Comparison of ENCODE assay signal across 32 cellular contexts in the genomic region with DNA sequence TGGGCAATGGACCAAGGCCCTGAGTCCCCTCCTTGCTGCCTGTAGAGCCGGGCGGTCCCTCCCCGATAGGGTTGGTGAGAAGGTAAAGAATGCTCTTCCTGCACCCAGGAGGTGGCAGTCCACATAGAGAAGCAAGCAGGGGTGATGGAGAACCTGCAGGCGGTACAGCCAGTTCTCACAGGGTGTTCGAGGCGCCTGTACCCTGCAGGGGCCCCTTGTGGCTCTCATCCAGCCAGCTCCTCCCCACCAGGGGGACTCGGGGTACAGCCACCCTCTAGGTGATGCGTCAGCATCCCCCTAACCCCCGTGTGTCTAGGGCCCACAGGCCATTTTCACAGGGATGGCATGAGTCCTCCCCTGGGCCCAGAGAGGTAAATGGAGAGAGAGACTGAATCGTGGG. TPM values are rescaled to one million over a fixed set of nuclear protein-coding genes. Genes with fewer than 3 reads are reported as not detected.
"Had no signal": no experiment of that assay in that cellular context is flagged by ENCODE, and none has a peak within 500 bp of the region (broad histone marks: within the 10 kb centered on the region; RNA-seq: fewer than 3 reads in every experiment).

No MANE protein-coding gene starts in this region.

- ATAC-seq: activated CD4-positive, alpha-beta T cell treated with anti-CD3 and anti-CD28 coated beads for 36 hours; activated CD8-positive, alpha-beta memory T cell treated with anti-CD3 and anti-CD28 coated beads, Interleukin-2, amount 10 ng/mL, durations not matched to agents 7 days and 5 days; activated CD8-positive, alpha-beta T cell treated with anti-CD3 and anti-CD28 coated beads, Interleukin-2, amount 10 ng/mL, durations not matched to agents 7 days and 5 days; activated naive CD8-positive, alpha-beta T cell treated with anti-CD3 and anti-CD28 coated beads, Interleukin-2, amount 50 U/mL, for 24 hours; activated T-helper 17 cell treated with anti-CD3 and anti-CD28 coated beads, Interleukin-2, amount 50 U/mL, for 72 hours; body of pancreas; gastroesophageal sphincter; heart right ventricle; T-helper 17 cell had no signal

- H3K27ac Mint-ChIP-seq: activated CD4-positive, alpha-beta memory T cell treated with anti-CD3 and anti-CD28 coated beads for 36 hours; activated CD4-positive, alpha-beta T cell treated with anti-CD3 and anti-CD28 coated beads for 36 hours; activated CD4-positive, alpha-beta T cell treated with anti-CD3 and anti-CD28 coated beads, Interleukin-2, amount 10 ng/mL, durations not matched to agents 24 days and 14 days; activated CD8-positive, alpha-beta memory T cell treated with anti-CD3 and anti-CD28 coated beads, Interleukin-2, amount 10 ng/mL, durations not matched to agents 7 days and 5 days; activated CD8-positive, alpha-beta T cell treated with anti-CD3 and anti-CD28 coated beads, Interleukin-2, amount 10 ng/mL, durations not matched to agents 7 days and 5 days; activated naive CD4-positive, alpha-beta T cell treated with anti-CD3 and anti-CD28 coated beads for 36 hours; activated naive CD4-positive, alpha-beta T cell treated with anti-CD3 and anti-CD28 coated beads, Interleukin-2, amount 50 U/mL, for 24 hours; activated naive CD8-positive, alpha-beta T cell treated with anti-CD3 and anti-CD28 coated beads for 36 hours; activated naive CD8-positive, alpha-beta T cell treated with anti-CD3 and anti-CD28 coated beads, Interleukin-2, amount 50 U/mL, for 24 hours; activated T-helper 17 cell treated with anti-CD3 and anti-CD28 coated beads, Interleukin-2, amount 50 U/mL, for 72 hours; T-helper 17 cell; T-helper 2 cell treated with Interferon-gamma antibody and Interleukin-4, amounts not matched to agents 5 μg/mL and 100 μg/mL, for 36 hours had no signal

- H3K4me1 Mint-ChIP-seq: activated T-helper 17 cell treated with anti-CD3 and anti-CD28 coated beads, Interleukin-2, amount 50 U/mL, for 72 hours had no signal

- DNase-seq: activated CD4-positive, alpha-beta memory T cell treated with anti-CD3 and anti-CD28 coated beads for 36 hours; activated CD4-positive, alpha-beta T cell treated with anti-CD3 and anti-CD28 coated beads for 36 hours; activated CD4-positive, alpha-beta T cell treated with anti-CD3 and anti-CD28 coated beads, Interleukin-2, amount 10 ng/mL, durations not matched to agents 24 days and 14 days; activated CD4-positive, CD25-positive, alpha-beta regulatory T cell; activated CD4-positive, CD25-positive, alpha-beta regulatory T cell treated with anti-CD3 and anti-CD28 coated beads, Interleukin-2, amount 50 U/mL, for 72 hours; activated CD8-positive, alpha-beta memory T cell treated with anti-CD3 and anti-CD28 coated beads, Interleukin-2, amount 10 ng/mL, durations not matched to agents 7 days and 5 days; activated CD8-positive, alpha-beta memory T cell treated with anti-CD3 and anti-CD28 coated beads, Interleukin-2, amount 50 U/mL, for 4 hours; activated CD8-positive, alpha-beta T cell treated with anti-CD3 and anti-CD28 coated beads, Interleukin-2, amount 10 ng/mL, durations not matched to agents 7 days and 5 days; activated effector memory CD4-positive, alpha-beta T cell treated with Interleukin-2 at 50 U/mL for 16 hours; activated naive CD4-positive, alpha-beta T cell treated with anti-CD3 and anti-CD28 coated beads for 36 hours; activated naive CD8-positive, alpha-beta T cell treated with anti-CD3 and anti-CD28 coated beads for 36 hours; activated naive CD8-positive, alpha-beta T cell treated with anti-CD3 and anti-CD28 coated beads, Interleukin-2, amount 50 U/mL, for 24 hours; activated T-cell treated with anti-CD3 and anti-CD28 coated beads, Interleukin-2, amount 50 U/mL, for 1 hour; adrenal gland; amygdala; aorta; body of pancreas; caudate nucleus; cortex of kidney; effector CD8-positive, alpha-beta T cell; esophagus squamous epithelium; foreskin melanocyte; heart right ventricle; T-helper 1 cell; T-helper 17 cell; T1000; WERI-Rb-1 had no signal

- H3K4me3 ChIP-seq: adrenal gland, body of pancreas, esophagus squamous epithelium, gastroesophageal sphincter, heart right ventricle had no signal

- H3K4me3 Mint-ChIP-seq: activated CD4-positive, alpha-beta memory T cell treated with anti-CD3 and anti-CD28 coated beads for 36 hours; activated CD4-positive, alpha-beta T cell treated with anti-CD3 and anti-CD28 coated beads for 36 hours; activated CD4-positive, alpha-beta T cell treated with anti-CD3 and anti-CD28 coated beads, Interleukin-2, amount 10 ng/mL, durations not matched to agents 24 days and 14 days; activated CD8-positive, alpha-beta memory T cell treated with anti-CD3 and anti-CD28 coated beads, Interleukin-2, amount 10 ng/mL, durations not matched to agents 7 days and 5 days; activated CD8-positive, alpha-beta T cell treated with anti-CD3 and anti-CD28 coated beads, Interleukin-2, amount 10 ng/mL, durations not matched to agents 7 days and 5 days; activated naive CD4-positive, alpha-beta T cell treated with anti-CD3 and anti-CD28 coated beads for 36 hours; activated naive CD4-positive, alpha-beta T cell treated with anti-CD3 and anti-CD28 coated beads, Interleukin-2, amount 50 U/mL, for 24 hours; activated naive CD8-positive, alpha-beta T cell treated with anti-CD3 and anti-CD28 coated beads for 36 hours; activated naive CD8-positive, alpha-beta T cell treated with anti-CD3 and anti-CD28 coated beads, Interleukin-2, amount 50 U/mL, for 24 hours; activated T-helper 17 cell treated with anti-CD3 and anti-CD28 coated beads, Interleukin-2, amount 50 U/mL, for 72 hours; T-helper 17 cell; T-helper 2 cell treated with Interferon-gamma antibody and Interleukin-4, amounts not matched to agents 5 μg/mL and 100 μg/mL, for 36 hours had no signal

- H3K9me3 Mint-ChIP-seq: activated CD4-positive, alpha-beta memory T cell treated with anti-CD3 and anti-CD28 coated beads for 36 hours; activated CD4-positive, alpha-beta T cell treated with anti-CD3 and anti-CD28 coated beads, Interleukin-2, amount 10 ng/mL, durations not matched to agents 24 days and 14 days; activated naive CD4-positive, alpha-beta T cell treated with anti-CD3 and anti-CD28 coated beads for 36 hours; activated naive CD4-positive, alpha-beta T cell treated with anti-CD3 and anti-CD28 coated beads, Interleukin-2, amount 50 U/mL, for 24 hours; activated naive CD8-positive, alpha-beta T cell treated with anti-CD3 and anti-CD28 coated beads for 36 hours; activated naive CD8-positive, alpha-beta T cell treated with anti-CD3 and anti-CD28 coated beads, Interleukin-2, amount 50 U/mL, for 24 hours; activated T-helper 17 cell treated with anti-CD3 and anti-CD28 coated beads, Interleukin-2, amount 50 U/mL, for 72 hours; T-helper 2 cell treated with Interferon-gamma antibody and Interleukin-4, amounts not matched to agents 5 μg/mL and 100 μg/mL, for 36 hours had no signal

- H3K9me3 ChIP-seq: adrenal gland, body of pancreas, esophagus squamous epithelium, gastroesophageal sphincter, heart right ventricle had no signal

RNA-seq across cellular contexts. Expression of a gene that starts 5.1 kb away (rescaled TPM):
- total RNA-seq: activated CD4-positive, alpha-beta memory T cell treated with anti-CD3 and anti-CD28 coated beads for 36 hours; activated CD4-positive, alpha-beta T cell treated with anti-CD3 and anti-CD28 coated beads for 36 hours; activated CD4-positive, alpha-beta T cell treated with anti-CD3 and anti-CD28 coated beads, Interleukin-2, amount 10 ng/mL, durations not matched to agents 24 days and 14 days; activated CD8-positive, alpha-beta memory T cell treated with anti-CD3 and anti-CD28 coated beads for 36 hours; activated CD8-positive, alpha-beta T cell treated with anti-CD3 and anti-CD28 coated beads, Interleukin-2, amount 10 ng/mL, durations not matched to agents 7 days and 5 days; activated naive CD4-positive, alpha-beta T cell treated with anti-CD3 and anti-CD28 coated beads for 36 hours; activated T-helper 17 cell treated with anti-CD3 and anti-CD28 coated beads, Interleukin-2, amount 50 U/mL, for 72 hours; T-helper 17 cell had no signal
